9 cellular contexts compared by ENCODE assay signal in the genomic region with DNA sequence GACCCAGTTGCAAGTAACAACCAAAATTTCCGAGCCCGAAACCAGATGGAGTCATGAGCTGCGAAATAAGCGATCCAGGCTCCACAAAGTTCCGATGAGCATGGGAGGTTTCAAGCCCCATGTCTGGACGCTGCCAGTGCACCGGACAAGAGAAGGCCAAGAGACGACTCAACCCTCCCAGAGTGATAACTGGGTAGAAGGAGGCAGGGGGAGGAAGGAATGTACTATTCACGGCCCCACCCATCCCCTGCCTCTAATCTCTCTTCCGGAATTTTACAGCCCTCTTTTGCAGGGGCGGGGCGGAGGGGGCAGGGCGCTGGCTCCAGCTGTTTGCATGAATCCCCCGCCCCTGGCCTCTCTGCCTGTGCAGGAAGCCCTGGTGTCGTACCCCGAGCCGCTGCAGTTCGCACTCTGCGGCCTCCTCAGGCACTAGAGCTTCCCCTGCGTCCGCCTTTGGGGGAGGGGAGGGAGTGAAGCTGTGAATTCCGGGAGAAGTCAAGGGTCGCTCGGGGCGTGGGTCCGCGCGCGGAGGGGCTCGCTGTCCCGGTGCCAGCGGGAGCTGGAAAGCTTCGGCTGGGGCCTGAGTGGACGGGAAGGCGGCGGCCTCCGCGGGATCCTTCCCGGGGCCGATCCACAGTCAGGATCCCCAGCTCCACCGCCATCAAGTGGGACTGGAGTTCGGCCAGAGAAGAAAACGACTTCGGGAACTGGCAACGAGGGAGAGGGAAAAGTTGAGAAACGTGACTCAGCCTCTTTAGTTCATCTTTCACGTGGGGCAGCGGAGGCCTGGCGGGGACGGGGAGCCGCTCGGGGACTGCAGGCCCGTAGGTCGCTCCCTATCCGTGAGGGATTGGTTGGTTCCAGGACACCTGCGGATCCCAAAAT. TPM values are rescaled to one million over a fixed set of nuclear protein-coding genes. Genes with fewer than 3 reads are reported as not detected.
A peak's percentile ranks its signal among the peaks of the same experiment; 100 is the strongest.
DNase-seq lines count a peak whose midpoint lies in the region; ATAC-seq and TF ChIP-seq lines count a peak whose summit lies in the region.
"Had no signal": no experiment of that assay in that cellular context is flagged by ENCODE, and none has a peak within 500 bp of the region (broad histone marks: within the 10 kb centered on the region; RNA-seq: fewer than 3 reads in every experiment).

No MANE protein-coding gene starts in this region.

- peaks cover 71% of the 10 kb centered on the region for H3K4me1 Mint-ChIP-seq in CD14-positive monocyte

- intact Hi-C loops in CD14-positive monocyte (cut with micrococcal nuclease) = no loop called here

- H3K27ac ChIP-seq in cingulate gyrus (ENCODE audit: low read depth, low read length) = peak overlapping the region; percentile 87
- H3K27ac ChIP-seq: KMS-11 had no signal

- DNase-seq in CD14-positive monocyte (ENCODE audit: low spot score) (peak; percentile 75), HuH-7 (ENCODE audit: low spot score) (peak; percentile 88), left lobe of liver (ENCODE audit: low spot score) (peak; percentile 73), NCI-H446 treated with DMSO at 0.1 percent for 48 hours (lab: John Stamatoyannopoulos, UW) (no peak)
- DNase-seq in activated CD4-positive, CD25-positive, alpha-beta regulatory T cell (lab: John Stamatoyannopoulos, UW) = peak; percentile 22 to 78 (median 48)
- DNase-seq in stimulated activated CD4-positive, alpha-beta T cell treated with anti-CD3 and anti-CD28 coated beads, Interleukin-2, amount 100 ng/mL, for 48 hours = peak; percentile 61 to 67

- peaks cover 0 to 2% (median 2%) of the 10 kb centered on the region in 3 donors for H3K27me3 Mint-ChIP-seq in CD14-positive monocyte (ENCODE audit: low read depth in 3 of 3)

- TF ChIP-seq CTCF in CD14-positive monocyte (IDR thresholded peaks at IDR 0.05) = no peak

- ATAC-seq in GM21360 (IDR thresholded peaks at IDR 0.05; ENCODE audit: unreplicated experiment) = peak; percentile 42
- peak; percentile 48 for ATAC-seq in left lobe of liver

- no peaks in the 10 kb centered on the region for H3K9me3 Mint-ChIP-seq in CD14-positive monocyte

- peak overlapping the region; percentile 76 to 87 for H3K4me3 Mint-ChIP-seq in CD14-positive monocyte

- H3K27ac Mint-ChIP-seq in CD14-positive monocyte = peak overlapping the region; percentile 91 to 97 (median 96)

- no peaks in the 10 kb centered on the region for H3K36me3 Mint-ChIP-seq in CD14-positive monocyte

RNA-seq across cellular contexts. Expression of a gene that starts 6.3 kb away (rescaled TPM):
- polyA plus RNA-seq in CD14-positive monocyte = 100 to 1,000 TPM; 294 to 501 TPM
- total RNA-seq in left lobe of liver = 66.7 TPM
